9 cellular contexts compared by ENCODE assay signal in genomic region chr12:39807043-39807442, GRCh38.
DNase-seq lines count a peak whose midpoint lies in the region; ATAC-seq, FAIRE-seq and TF ChIP-seq lines count a peak whose summit lies in the region.
"Had no signal": no experiment of that assay in that cellular context is flagged by ENCODE, and none has a peak within 500 bp of the region (broad histone marks: within the 10 kb centered on the region; RNA-seq: fewer than 3 reads in every experiment).

No MANE protein-coding gene starts in this region.

- TF ChIP-seq EP300 in GM12878 (IDR thresholded peaks at IDR 0.05; ENCODE audit: borderline replicate concordance in 1 of 2, control insufficient read depth in 1 of 2, low read depth in 2 of 2, low read length in 2 of 2): no peak

- H3K79me2 ChIP-seq in KMS-11 (ENCODE audit: insufficient read depth, low read depth) (no peaks in the 10 kb centered on the region), GM12878 (ENCODE audit: control insufficient read depth, insufficient read depth, low read length) (no peaks in the 10 kb centered on the region)

- H3K4me1 ChIP-seq in KMS-11 (ENCODE audit: low read depth, poor library complexity, severe bottlenecking) (no peaks in the 10 kb centered on the region), GM12878 (ENCODE audit: control insufficient read depth, insufficient read depth, low read length) (no peaks in the 10 kb centered on the region)
- H3K4me1 ChIP-seq: BLaER1 treated with 17β-estradiol and CSF1 and Interleukin-3, amounts not matched to agents 10 nM and 100 nM had no signal

- H3K4me3 ChIP-seq in KMS-11 (IDR thresholded peaks at IDR 0.05; ENCODE audit: insufficient read depth, low read depth, low read length): no peak overlapping the region
- H3K4me3 ChIP-seq in GM12878: no peak overlapping the region
- H3K4me3 ChIP-seq: BLaER1 treated with 17β-estradiol and CSF1 and Interleukin-3, amounts not matched to agents 10 nM and 100 nM had no signal

- no peak overlapping the region for H3K4me3 Mint-ChIP-seq in activated CD4-positive, alpha-beta T cell treated with anti-CD3 and anti-CD28 coated beads for 36 hours
- no peak overlapping the region for H3K4me3 Mint-ChIP-seq in activated CD4-positive, alpha-beta T cell treated with anti-CD3 and anti-CD28 coated beads, Interleukin-2, amount 10 ng/mL, durations not matched to agents 7 days and 5 days
- no peak overlapping the region for H3K4me3 Mint-ChIP-seq in stimulated activated memory B cell treated with anti-CD40 and anti-IgM and Interleukin-4, amounts not matched to agents 10 μg/mL and 1 μg/mL and 100 μg/mL, for 72 hours

- H3K9ac ChIP-seq in KMS-11: no peak overlapping the region
- no peak overlapping the region for H3K9ac ChIP-seq in GM12878 (ENCODE audit: control insufficient read depth, insufficient read depth, low read length)
- H3K9ac ChIP-seq: BLaER1 treated with 17β-estradiol and CSF1 and Interleukin-3, amounts not matched to agents 10 nM and 100 nM had no signal

- DNase-seq in activated CD4-positive, alpha-beta T cell treated with anti-CD3 and anti-CD28 coated beads for 36 hours: no peak
- DNase-seq in activated CD4-positive, alpha-beta T cell treated with anti-CD3 and anti-CD28 coated beads, Interleukin-2, amount 10 ng/mL, durations not matched to agents 7 days and 5 days: no peak
- DNase-seq in GM12878 (ENCODE audit: low read depth, low spot score) (no peak), pons (ENCODE audit: low spot score) (no peak), GF-D8 (lab: John Stamatoyannopoulos, UW) (no peak)
- DNase-seq in activated T-cell treated with anti-CD3 and anti-CD28 coated beads, Interleukin-2, amount 50 U/mL, for 1 hour: no peak

- peaks cover 5% of the 10 kb centered on the region for H3K9me3 Mint-ChIP-seq in activated CD4-positive, alpha-beta T cell treated with anti-CD3 and anti-CD28 coated beads for 36 hours (ENCODE audit: low read depth)
- H3K9me3 Mint-ChIP-seq in activated CD4-positive, alpha-beta T cell treated with anti-CD3 and anti-CD28 coated beads, Interleukin-2, amount 10 ng/mL, durations not matched to agents 7 days and 5 days: no peaks in the 10 kb centered on the region
- peaks cover 3% of the 10 kb centered on the region for H3K9me3 Mint-ChIP-seq in stimulated activated memory B cell treated with anti-CD40 and anti-IgM and Interleukin-4, amounts not matched to agents 10 μg/mL and 1 μg/mL and 100 μg/mL, for 72 hours

- no peaks in the 10 kb centered on the region for H3K4me1 Mint-ChIP-seq in activated CD4-positive, alpha-beta T cell treated with anti-CD3 and anti-CD28 coated beads for 36 hours
- no peaks in the 10 kb centered on the region for H3K4me1 Mint-ChIP-seq in activated CD4-positive, alpha-beta T cell treated with anti-CD3 and anti-CD28 coated beads, Interleukin-2, amount 10 ng/mL, durations not matched to agents 7 days and 5 days
- no peaks in the 10 kb centered on the region for H3K4me1 Mint-ChIP-seq in stimulated activated memory B cell treated with anti-CD40 and anti-IgM and Interleukin-4, amounts not matched to agents 10 μg/mL and 1 μg/mL and 100 μg/mL, for 72 hours

- intact Hi-C loops in activated CD4-positive, alpha-beta T cell treated with anti-CD3 and anti-CD28 coated beads for 36 hours (cut with DNase I, micrococcal nuclease): no loop called here
- intact Hi-C loops in GM12878 (cut with micrococcal nuclease; ENCODE audit: unreplicated experiment): no loop called here

- no peak for TF ChIP-seq RAD21 in GM12878 (IDR thresholded peaks at IDR 0.05; ENCODE audit: insufficient read depth, low read depth, low read length)

- no peak for TF ChIP-seq POLR2A in GM12878 (IDR thresholded peaks at IDR 0.05; ENCODE audit: low read depth, low read length)

- H3K27ac Mint-ChIP-seq in activated CD4-positive, alpha-beta T cell treated with anti-CD3 and anti-CD28 coated beads for 36 hours: no peak overlapping the region
- H3K27ac Mint-ChIP-seq in activated CD4-positive, alpha-beta T cell treated with anti-CD3 and anti-CD28 coated beads, Interleukin-2, amount 10 ng/mL, durations not matched to agents 7 days and 5 days: no peak overlapping the region
- H3K27ac Mint-ChIP-seq in stimulated activated memory B cell treated with anti-CD40 and anti-IgM and Interleukin-4, amounts not matched to agents 10 μg/mL and 1 μg/mL and 100 μg/mL, for 72 hours: no peak overlapping the region

- no peaks in the 10 kb centered on the region for H3K36me3 Mint-ChIP-seq in activated CD4-positive, alpha-beta T cell treated with anti-CD3 and anti-CD28 coated beads for 36 hours (ENCODE audit: low read depth)
- no peaks in the 10 kb centered on the region for H3K36me3 Mint-ChIP-seq in activated CD4-positive, alpha-beta T cell treated with anti-CD3 and anti-CD28 coated beads, Interleukin-2, amount 10 ng/mL, durations not matched to agents 7 days and 5 days (ENCODE audit: low read depth)
- H3K36me3 Mint-ChIP-seq in stimulated activated memory B cell treated with anti-CD40 and anti-IgM and Interleukin-4, amounts not matched to agents 10 μg/mL and 1 μg/mL and 100 μg/mL, for 72 hours: no peaks in the 10 kb centered on the region

- peak; percentile 47 for ATAC-seq in activated CD4-positive, alpha-beta T cell treated with anti-CD3 and anti-CD28 coated beads for 36 hours
- peak; percentile 94 for ATAC-seq in GM12878
- ATAC-seq in stimulated activated memory B cell treated with anti-CD40 and anti-IgM and Interleukin-4, amounts not matched to agents 10 μg/mL and 1 μg/mL and 100 μg/mL, for 72 hours: peak; percentile 54

- in situ Hi-C loops in GM12878 (cut with MboI): no loop called here

- H3K4me2 ChIP-seq in KMS-11: no peak overlapping the region
- no peak overlapping the region for H3K4me2 ChIP-seq in GM12878 (ENCODE audit: control insufficient read depth, insufficient read depth)
- H3K4me2 ChIP-seq: BLaER1 treated with 17β-estradiol and CSF1 and Interleukin-3, amounts not matched to agents 10 nM and 100 nM had no signal

- no peak for FAIRE-seq in GM12878 (lab: Jason Lieb, UNC)

- CTCF ChIA-PET in activated CD4-positive, alpha-beta T cell treated with anti-CD3 and anti-CD28 coated beads for 36 hours (lab: Charles Lee): no interaction called here
- CTCF ChIA-PET in activated CD4-positive, alpha-beta T cell treated with anti-CD3 and anti-CD28 coated beads, Interleukin-2, amount 10 ng/mL, durations not matched to agents 7 days and 5 days (lab: Charles Lee): no interaction called here
- CTCF ChIA-PET in GM12878 (lab: Yijun Ruan, JAX): interaction anchor here (1.0 to 1.1 kb wide), 4 partner anchors 8 to 67 kb away, joined by 3 to 6 read pairs (median 4); no protein-coding TSS in a partner anchor

- 59% methylated on average over 5 of the region's 5 CpGs for WGBS in GM12878 (ENCODE audit: insufficient coverage, insufficient replicate concordance, low lambda C conversion rate, missing lambda C conversion rate)

- RAD21 ChIA-PET in GM12878 (lab: Charles Lee; ENCODE audit: unreplicated experiment): interaction anchor here (1.8 kb wide), 1 partner anchor 184 kb away, joined by 3 read pairs; no protein-coding TSS in a partner anchor

- SMC1A ChIA-PET in GM12878 (lab: Charles Lee; ENCODE audit: uncharacterized antibody, unreplicated experiment): interaction anchor here (2.0 kb wide), 1 partner anchor 185 kb away, joined by 4 read pairs; no protein-coding TSS in a partner anchor

- no peaks in the 10 kb centered on the region for H3K9me3 ChIP-seq in GM12878 (replicated peaks; ENCODE audit: control insufficient read depth, insufficient read depth, low read length)
- H3K9me3 ChIP-seq: BLaER1 treated with 17β-estradiol and CSF1 and Interleukin-3, amounts not matched to agents 10 nM and 100 nM had no signal

- no peaks in the 10 kb centered on the region for H3K27me3 ChIP-seq in KMS-11 (ENCODE audit: insufficient read depth, low read depth)
- no peaks in the 10 kb centered on the region for H3K27me3 ChIP-seq in GM12878 (replicated peaks in 1 of 2; ENCODE audit: control insufficient read depth in 2 of 2, insufficient read depth in 2 of 2, low read length in 1 of 2)
- H3K27me3 ChIP-seq: BLaER1 treated with 17β-estradiol and CSF1 and Interleukin-3, amounts not matched to agents 10 nM and 100 nM had no signal

- no peaks in the 10 kb centered on the region for H3K36me3 ChIP-seq in KMS-11 (ENCODE audit: insufficient read depth)
- H3K36me3 ChIP-seq in GM12878 (ENCODE audit: control insufficient read depth in 2 of 2, insufficient read depth in 2 of 2, low read length in 1 of 2): no peaks in the 10 kb centered on the region
- H3K36me3 ChIP-seq: BLaER1 treated with 17β-estradiol and CSF1 and Interleukin-3, amounts not matched to agents 10 nM and 100 nM had no signal

- no TSS peak for BruUV-seq in GM12878 (replicated peaks; lab: Mats Ljungman, UMichigan)

- H4K20me1 ChIP-seq in KMS-11 (ENCODE audit: insufficient read depth) (no peaks in the 10 kb centered on the region), GM12878 (ENCODE audit: control insufficient read depth, insufficient read depth) (no peaks in the 10 kb centered on the region)
- H4K20me1 ChIP-seq: BLaER1 treated with 17β-estradiol and CSF1 and Interleukin-3, amounts not matched to agents 10 nM and 100 nM had no signal

- no peak overlapping the region for H2AFZ ChIP-seq in KMS-11 (ENCODE audit: low read depth)
- H2AFZ ChIP-seq in GM12878 (ENCODE audit: control insufficient read depth, low read depth, low read length): no peak overlapping the region

- H3K27ac ChIP-seq in KMS-11: no peak overlapping the region
- no peak overlapping the region for H3K27ac ChIP-seq in GM12878 (ENCODE audit: control insufficient read depth, insufficient read depth)
- H3K27ac ChIP-seq: BLaER1 treated with 17β-estradiol and CSF1 and Interleukin-3, amounts not matched to agents 10 nM and 100 nM had no signal

- no peaks in the 10 kb centered on the region for H3K27me3 Mint-ChIP-seq in activated CD4-positive, alpha-beta T cell treated with anti-CD3 and anti-CD28 coated beads for 36 hours
- H3K27me3 Mint-ChIP-seq in activated CD4-positive, alpha-beta T cell treated with anti-CD3 and anti-CD28 coated beads, Interleukin-2, amount 10 ng/mL, durations not matched to agents 7 days and 5 days: no peaks in the 10 kb centered on the region
- H3K27me3 Mint-ChIP-seq in stimulated activated memory B cell treated with anti-CD40 and anti-IgM and Interleukin-4, amounts not matched to agents 10 μg/mL and 1 μg/mL and 100 μg/mL, for 72 hours: no peaks in the 10 kb centered on the region

- 0 out of 2 replicates have a peak, but pooled peaks have one; percentile 32 for TF ChIP-seq CTCF in KMS-11 (conservative IDR thresholded peaks at IDR 0.05; ENCODE audit: low read depth, low read length)
- TF ChIP-seq CTCF in GM12878 (IDR thresholded peaks at IDR 0.05 in 2 of 3, conservative IDR thresholded peaks at IDR 0.05 in 1 of 3; ENCODE audit: control insufficient read depth in 2 of 3, extremely low read depth in 1 of 3, insufficient read depth in 1 of 3, low read depth in 3 of 3, low read length in 3 of 3): peak; percentile 25 to 36 (median 30); a peak in 4 of 6 replicates

- POLR2A ChIA-PET in activated CD4-positive, alpha-beta T cell treated with anti-CD3 and anti-CD28 coated beads for 36 hours (lab: Charles Lee): no interaction called here
- POLR2A ChIA-PET in activated CD4-positive, alpha-beta T cell treated with anti-CD3 and anti-CD28 coated beads, Interleukin-2, amount 10 ng/mL, durations not matched to agents 7 days and 5 days (lab: Charles Lee): no interaction called here
- POLR2A ChIA-PET in GM12878 (lab: Charles Lee): no interaction called here

TF ChIP-seq in GM12878, 131 proteins besides CTCF, POLR2A, EP300 and RAD21 (continues in another document):
- no peak for TF ChIP-seq MYC (IDR thresholded peaks at IDR 0.05; ENCODE audit: insufficient read depth, insufficient read length, insufficient replicate concordance, low read length, severe bottlenecking)
